ENCODE assay signal across 19 cellular contexts in the genomic region with DNA sequence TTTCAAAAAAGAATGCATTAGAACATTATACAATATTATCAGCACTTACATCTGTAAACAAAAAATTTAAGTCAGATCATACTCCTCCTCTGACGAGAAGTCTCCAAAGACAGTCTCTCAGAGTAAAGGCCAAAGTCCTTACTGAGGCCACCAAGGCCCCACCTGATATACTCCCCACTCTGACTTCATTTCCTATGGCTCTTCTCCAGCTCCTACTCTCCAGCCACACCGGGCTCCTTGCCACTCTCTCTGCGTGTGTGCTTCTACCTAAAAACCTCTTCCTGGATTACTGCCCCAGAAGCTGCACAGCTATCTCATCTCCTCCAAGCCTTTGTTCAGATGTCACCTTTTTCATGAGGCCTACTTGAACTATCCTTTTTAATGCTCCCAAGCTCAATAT. TPM values are rescaled to one million over a fixed set of nuclear protein-coding genes. Genes with fewer than 3 reads are reported as not detected.
DNase-seq lines count a peak whose midpoint lies in the region; ATAC-seq and TF ChIP-seq lines count a peak whose summit lies in the region.
"Had no signal": no experiment of that assay in that cellular context is flagged by ENCODE, and none has a peak within 500 bp of the region (broad histone marks: within the 10 kb centered on the region; RNA-seq: fewer than 3 reads in every experiment).

No MANE protein-coding gene starts in this region.

- H3K18ac ChIP-seq in IMR-90 (ENCODE audit: low read depth, low read length) = no peak overlapping the region

- H3K27ac ChIP-seq in IMR-90 (ENCODE audit: insufficient read depth, low read length) (no peak overlapping the region), VCaP (peak overlapping the region; percentile 65), cardiac muscle cell (peak overlapping the region; percentile 44), upper lobe of right lung (no peak overlapping the region)
- H3K27ac ChIP-seq: foreskin keratinocyte, ovary had no signal

- H3K36me3 ChIP-seq in IMR-90 (ENCODE audit: control insufficient read depth, insufficient read depth, low read length) (peaks cover 13% of the 10 kb centered on the region), cardiac muscle cell (peaks cover 30% of the 10 kb centered on the region), upper lobe of right lung (peaks cover 62% of the 10 kb centered on the region)
- H3K36me3 ChIP-seq: ovary had no signal

- dilution Hi-C loops in IMR-90 (cut with HindIII; ENCODE audit: low sequenced_read_pairs, unreplicated experiment) = no loop called here

- no peak overlapping the region for H3K9ac ChIP-seq in IMR-90 (ENCODE audit: low read depth, low read length)

- H4K5ac ChIP-seq in IMR-90 (ENCODE audit: low read depth, low read length) = no peak overlapping the region

- no TSS peak for BruUV-seq in IMR-90 (replicated peaks; lab: Mats Ljungman, UMichigan)

- H3K4me3 ChIP-seq in IMR-90 (ENCODE audit: insufficient read depth, low read depth, low read length) = no peak overlapping the region
- no peak overlapping the region for H3K4me3 ChIP-seq in cardiac muscle cell
- H3K4me3 ChIP-seq in upper lobe of right lung = no peak overlapping the region
- H3K4me3 ChIP-seq: ovary had no signal

- no peak for ATAC-seq in IMR-90 (ENCODE audit: low read depth)
- no peak for ATAC-seq in upper lobe of right lung
- ATAC-seq: effector memory CD8-positive, alpha-beta T cell; foreskin keratinocyte had no signal

- in situ Hi-C loops in IMR-90 (cut with MboI; ENCODE audit: low sequenced_read_pairs) = no loop called here

- no peak overlapping the region for H2BK120ac ChIP-seq in IMR-90 (ENCODE audit: low read depth, low read length)

- no peak overlapping the region for H2BK20ac ChIP-seq in IMR-90 (ENCODE audit: low read depth, low read length)

- H3K4me1 ChIP-seq in IMR-90 (ENCODE audit: control insufficient read depth, insufficient read depth, low read length) = no peaks in the 10 kb centered on the region
- peaks cover 47% of the 10 kb centered on the region for H3K4me1 ChIP-seq in cardiac muscle cell (ENCODE audit: low read depth)
- H3K4me1 ChIP-seq in upper lobe of right lung = peaks cover 15% of the 10 kb centered on the region

- no peaks in the 10 kb centered on the region for H3K27me3 ChIP-seq in IMR-90 (ENCODE audit: control insufficient read depth, insufficient read depth, low read length)
- no peaks in the 10 kb centered on the region for H3K27me3 ChIP-seq in cardiac muscle cell
- H3K27me3 ChIP-seq in upper lobe of right lung = no peaks in the 10 kb centered on the region
- H3K27me3 ChIP-seq: foreskin keratinocyte, ovary had no signal

- no peak overlapping the region for H3K14ac ChIP-seq in IMR-90 (replicated peaks; ENCODE audit: low read depth, low read length)

- 85% methylated on average over 3 of the region's 3 CpGs; no CpG with 5 or more reads in 1 of the 2 experiments for WGBS in IMR-90 (ENCODE audit: extremely low coverage in 2 of 2, insufficient read length in 1 of 2), 2 experiments

- no peak overlapping the region for H2AK9ac ChIP-seq in IMR-90 (replicated peaks; ENCODE audit: low read depth, low read length, poor library complexity)

- POLR2A ChIA-PET in IMR-90 (lab: Charles Lee; ENCODE audit: unreplicated experiment) = no interaction called here

- H4K91ac ChIP-seq in IMR-90 (ENCODE audit: insufficient read depth, low read depth, low read length) = no peak overlapping the region

- no peak overlapping the region for H2AFZ ChIP-seq in IMR-90 (replicated peaks; ENCODE audit: low read length, poor library complexity)

- TF ChIP-seq CTCF in IMR-90 (conservative IDR thresholded peaks at IDR 0.05; ENCODE audit: low read depth, low read length) = no peak
- no peak for TF ChIP-seq CTCF in VCaP (conservative IDR thresholded peaks at IDR 0.05)
- no peak for TF ChIP-seq CTCF in cardiac muscle cell (IDR thresholded peaks at IDR 0.05; ENCODE audit: low read depth, low read length)
- no peak for TF ChIP-seq CTCF in upper lobe of right lung (IDR thresholded peaks at IDR 0.05)

- H3K56ac ChIP-seq in IMR-90 (ENCODE audit: extremely low read depth, insufficient read depth, low read length) = no peak overlapping the region

- TF ChIP-seq POLR2A in IMR-90 (IDR thresholded peaks at IDR 0.05; ENCODE audit: low read depth, low read length) = no peak

- CTCF ChIA-PET in IMR-90 (lab: Yijun Ruan, JAX) = no interaction called here

- DNase-seq in IMR-90 (peak; percentile 16), cardiac muscle cell (ENCODE audit: low read depth in 1 of 2, low spot score in 1 of 2) (peak in 1 of 2 donors; percentile 45), mucosa of gallbladder (ENCODE audit: low spot score) (peak; percentile 74), upper lobe of right lung (no peak), NCI-H1694 treated with DMSO at 0.1 percent for 48 hours (lab: John Stamatoyannopoulos, UW) (no peak), DMS53 (lab: John Stamatoyannopoulos, UW) (no peak), posterior vena cava (ENCODE audit: low spot score) (no peak)
- DNase-seq: activated CD4-positive, alpha-beta T cell treated with anti-CD3 and anti-CD28 coated beads, Interleukin-2, amount 50 U/mL, for 1 hour; activated T-cell treated with anti-CD3 and anti-CD28 coated beads, Interleukin-2, amount 50 U/mL, for 48 hours; anterior cingulate cortex; effector memory CD8-positive, alpha-beta T cell; foreskin keratinocyte; Karpas-422; NCI-H187 treated with DMSO at 0.1 percent for 48 hours; NCI-H774; ovary; stimulated activated CD4-positive, alpha-beta T cell treated with anti-CD3 and anti-CD28 coated beads, Interleukin-15, amount 100 ng/mL, for 24 hours; T1000 had no signal

- H2BK15ac ChIP-seq in IMR-90 (ENCODE audit: low read depth, low read length) = no peak overlapping the region

- intact Hi-C loops in IMR-90 (cut with micrococcal nuclease) (loop anchor here (10.0 kb wide), 1 partner anchor 542 kb away; the partner anchor contains the start of gene ACTR8), upper lobe of right lung (cut with DNase I) (no loop called here), posterior vena cava (cut with DNase I) (no loop called here)

- no peaks in the 10 kb centered on the region for H3K9me3 ChIP-seq in IMR-90 (ENCODE audit: control insufficient read depth, insufficient read depth, low read length)
- no peaks in the 10 kb centered on the region for H3K9me3 ChIP-seq in cardiac muscle cell (ENCODE audit: low read depth)
- no peaks in the 10 kb centered on the region for H3K9me3 ChIP-seq in upper lobe of right lung
- H3K9me3 ChIP-seq: ovary had no signal

- no peak overlapping the region for H2BK5ac ChIP-seq in IMR-90 (ENCODE audit: low read depth, low read length, poor library complexity, severe bottlenecking)

- no peak overlapping the region for H2AK5ac ChIP-seq in IMR-90 (ENCODE audit: low read depth, low read length)

- no peak overlapping the region for H4K8ac ChIP-seq in IMR-90 (ENCODE audit: low read depth in 2 of 2, low read length in 2 of 2)

- H3K4ac ChIP-seq in IMR-90 (ENCODE audit: low read depth, low read length) = no peak overlapping the region

- peaks cover 7 to 34% of the 10 kb centered on the region in 2 experiments for H3K79me1 ChIP-seq in IMR-90 (ENCODE audit: low read depth in 1 of 2, low read length in 2 of 2)

- no peak for TF ChIP-seq RAD21 in IMR-90 (IDR thresholded peaks at IDR 0.05; ENCODE audit: low read length)

- H3K23ac ChIP-seq in IMR-90 (ENCODE audit: low read depth, low read length) = no peak overlapping the region

- no peak overlapping the region for H3K4me2 ChIP-seq in IMR-90 (ENCODE audit: low read depth, low read length)

- no peaks in the 10 kb centered on the region for H4K20me1 ChIP-seq in IMR-90 (ENCODE audit: insufficient read depth, low read length)

- H3K9me1 ChIP-seq in IMR-90 (ENCODE audit: insufficient read depth, low read length) = no peaks in the 10 kb centered on the region

TF ChIP-seq in IMR-90, 13 proteins besides CTCF, POLR2A, EP300 and RAD21 (continues in another document):
- TF ChIP-seq SMC3 (IDR thresholded peaks at IDR 0.05; ENCODE audit: low read depth, low read length) (no peak), FOS (IDR thresholded peaks at IDR 0.05; ENCODE audit: low read depth, low read length) (no peak), CHD1 (IDR thresholded peaks at IDR 0.05; ENCODE audit: low read depth, low read length) (no peak), BHLHE40 (IDR thresholded peaks at IDR 0.05; ENCODE audit: low read depth, low read length) (no peak), RFX5 (IDR thresholded peaks at IDR 0.05; ENCODE audit: low read depth, low read length) (no peak), NFE2L2 (IDR thresholded peaks at IDR 0.05; ENCODE audit: low read depth, low read length) (no peak), RCOR1 (IDR thresholded peaks at IDR 0.05; ENCODE audit: insufficient replicate concordance, low read length) (no peak), MAZ (IDR thresholded peaks at IDR 0.05; ENCODE audit: borderline replicate concordance, low read depth, low read length) (no peak), MXI1 (IDR thresholded peaks at IDR 0.05; ENCODE audit: borderline replicate concordance, low read depth, low read length) (no peak), MAFK (IDR thresholded peaks at IDR 0.05; ENCODE audit: low read depth, low read length) (no peak)
- TF ChIP-seq, protein P1, sequence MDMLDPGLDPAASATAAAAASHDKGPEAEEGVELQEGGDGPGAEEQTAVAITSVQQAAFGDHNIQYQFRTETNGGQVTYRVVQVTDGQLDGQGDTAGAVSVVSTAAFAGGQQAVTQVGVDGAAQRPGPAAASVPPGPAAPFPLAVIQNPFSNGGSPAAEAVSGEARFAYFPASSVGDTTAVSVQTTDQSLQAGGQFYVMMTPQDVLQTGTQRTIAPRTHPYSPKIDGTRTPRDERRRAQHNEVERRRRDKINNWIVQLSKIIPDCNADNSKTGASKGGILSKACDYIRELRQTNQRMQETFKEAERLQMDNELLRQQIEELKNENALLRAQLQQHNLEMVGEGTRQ (IDR thresholded peaks at IDR 0.05; ENCODE audit: low read depth, low read length) = no peak
- TF ChIP-seq, protein P2, sequence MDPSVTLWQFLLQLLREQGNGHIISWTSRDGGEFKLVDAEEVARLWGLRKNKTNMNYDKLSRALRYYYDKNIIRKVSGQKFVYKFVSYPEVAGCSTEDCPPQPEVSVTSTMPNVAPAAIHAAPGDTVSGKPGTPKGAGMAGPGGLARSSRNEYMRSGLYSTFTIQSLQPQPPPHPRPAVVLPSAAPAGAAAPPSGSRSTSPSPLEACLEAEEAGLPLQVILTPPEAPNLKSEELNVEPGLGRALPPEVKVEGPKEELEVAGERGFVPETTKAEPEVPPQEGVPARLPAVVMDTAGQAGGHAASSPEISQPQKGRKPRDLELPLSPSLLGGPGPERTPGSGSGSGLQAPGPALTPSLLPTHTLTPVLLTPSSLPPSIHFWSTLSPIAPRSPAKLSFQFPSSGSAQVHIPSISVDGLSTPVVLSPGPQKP (IDR thresholded peaks at IDR 0.05; ENCODE audit: borderline replicate concordance, low read depth, low read length) = no peak

RNA-seq across cellular contexts. Expression of gene DCP1A, which starts 5.0 kb away (rescaled TPM):
- total RNA-seq in IMR-90 (2012; rRNA removed) (18.6 and 30.1 TPM in 2 replicates), cardiac muscle cell (23.0 and 34.3 TPM in 2 replicates), mucosa of gallbladder (23.0 TPM), upper lobe of right lung (22.8 TPM), posterior vena cava (10 to 100 TPM; 18.2 to 22.2 TPM)
- polyA plus RNA-seq in IMR-90 (2012; rRNA removed) (13.2 and 14.6 TPM in 2 replicates), cardiac muscle cell (67.0 and 107 TPM in 2 replicates)
- polyA plus RNA-seq in IMR-90 (2012; cell fraction: cytosol; rRNA removed) = 4.5 and 8.5 TPM in 2 replicates
- polyA plus RNA-seq in IMR-90 (2012; cell fraction: nucleus; rRNA removed; ENCODE audit: low replicate concordance) = 14.8 and 21.2 TPM in 2 replicates

Comparison
In these comparisons a context has a peak if more than half of its experiments do, and no peak if none do; other contexts are left out.
1. DNase-seq: peak in IMR-90 (single experiment) and mucosa of gallbladder (single experiment); none in upper lobe of right lung (single experiment), NCI-H1694 treated with DMSO at 0.1 percent for 48 hours (single experiment), DMS53 (single experiment) and posterior vena cava (single experiment).
2. H3K27ac ChIP-seq: peak in VCaP (single experiment) and cardiac muscle cell (single experiment); none in IMR-90 (single experiment) and upper lobe of right lung (single experiment).